In the genomic region with DNA sequence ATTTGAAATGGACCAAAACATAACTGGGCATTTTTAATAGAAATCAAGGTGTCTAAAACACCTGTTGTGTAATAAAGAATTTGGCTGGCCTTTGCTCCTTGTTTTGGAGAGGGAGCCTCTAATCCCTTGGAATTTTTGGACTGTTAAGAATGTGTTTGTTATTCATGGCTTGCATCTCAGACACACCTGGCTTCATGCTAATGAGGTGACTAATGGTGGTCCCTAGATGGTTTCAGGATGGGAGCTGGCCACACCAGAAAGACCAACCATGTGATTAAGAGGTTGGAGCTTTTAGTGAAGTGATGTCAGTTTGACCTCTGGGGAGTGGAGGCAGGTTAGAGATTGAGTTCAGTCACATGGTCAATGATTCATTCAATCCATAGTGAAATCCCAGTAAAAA, we compare ENCODE assay signal across 23 cellular contexts.
"Had no signal": no experiment of that assay in that cellular context is flagged by ENCODE, and none has a peak within 500 bp of the region (broad histone marks: within the 10 kb centered on the region; RNA-seq: fewer than 3 reads in every experiment).

No MANE protein-coding gene starts in this region.

- H3K27ac ChIP-seq: epithelial cell of prostate, esophagus muscularis mucosa, gastrocnemius medialis, neutrophil, psoas muscle, right lobe of liver, tibial artery, upper lobe of left lung had no signal

- H3K36me3 ChIP-seq: esophagus muscularis mucosa, gastrocnemius medialis, neutrophil, right lobe of liver, tibial artery, upper lobe of left lung, vagina had no signal

- ATAC-seq: gastrocnemius medialis; left colon; left ventricle myocardium superior; right lobe of liver; stimulated activated effector memory CD8-positive, alpha-beta T cell treated with anti-CD3 and anti-CD28 coated beads, Interleukin-12 subunit alpha, Interleukin-12 subunit beta, amount 100 ng/mL, for 72 hours; stimulated activated naive CD8-positive, alpha-beta T cell treated with anti-CD3 and anti-CD28 coated beads, Interleukin-15, Interleukin-2, amounts not matched to agents 100 U/mL and 50 U/mL, for 24 hours had no signal

- H3K36me3 Mint-ChIP-seq: naive B cell; stimulated activated effector memory CD8-positive, alpha-beta T cell treated with anti-CD3 and anti-CD28 coated beads, Interleukin-12 subunit alpha, Interleukin-12 subunit beta, amount 100 ng/mL, for 72 hours had no signal

- H3K27ac Mint-ChIP-seq: nephron progenitor cell; stimulated activated effector memory CD8-positive, alpha-beta T cell treated with anti-CD3 and anti-CD28 coated beads, Interleukin-12 subunit alpha, Interleukin-12 subunit beta, amount 100 ng/mL, for 72 hours had no signal

- H3K4me1 Mint-ChIP-seq: nephron progenitor cell; stimulated activated effector memory CD8-positive, alpha-beta T cell treated with anti-CD3 and anti-CD28 coated beads, Interleukin-12 subunit alpha, Interleukin-12 subunit beta, amount 100 ng/mL, for 72 hours had no signal

- H3K27me3 ChIP-seq: esophagus muscularis mucosa, gastrocnemius medialis, neutrophil, right lobe of liver, tibial artery, upper lobe of left lung, vagina had no signal

- H3K4me1 ChIP-seq: gastrocnemius medialis, psoas muscle, right lobe of liver, tibial artery, upper lobe of left lung had no signal

- DNase-seq: effector memory CD4-positive, alpha-beta T cell; gastrocnemius medialis; glutamatergic neuron; kidney; left colon; left ventricle myocardium superior; mesenchymal stem cell; naive B cell; nephron progenitor cell; psoas muscle; retina; right lobe of liver; stimulated activated CD4-positive, alpha-beta T cell treated with anti-CD3 and anti-CD28 coated beads, Interleukin-4, amount 100 ng/mL, for 1 hour; stimulated activated CD8-positive, alpha-beta memory T cell treated with anti-CD3 and anti-CD28 coated beads, Interleukin-4, amount 100 ng/mL, for 48 hours; stimulated activated naive CD8-positive, alpha-beta T cell treated with anti-CD3 and anti-CD28 coated beads, Interleukin-15, Interleukin-2, amounts not matched to agents 100 U/mL and 50 U/mL, for 24 hours; tibial artery; upper lobe of left lung had no signal

- H3K4me3 Mint-ChIP-seq: naive B cell; nephron progenitor cell; stimulated activated effector memory CD8-positive, alpha-beta T cell treated with anti-CD3 and anti-CD28 coated beads, Interleukin-12 subunit alpha, Interleukin-12 subunit beta, amount 100 ng/mL, for 72 hours had no signal

- H3K9me3 Mint-ChIP-seq: stimulated activated effector memory CD8-positive, alpha-beta T cell treated with anti-CD3 and anti-CD28 coated beads, Interleukin-12 subunit alpha, Interleukin-12 subunit beta, amount 100 ng/mL, for 72 hours had no signal

- H3K4me3 ChIP-seq: esophagus muscularis mucosa, gastrocnemius medialis, lung, psoas muscle, right lobe of liver, tibial artery, upper lobe of left lung, vagina had no signal

- H3K9me3 ChIP-seq: esophagus muscularis mucosa, gastrocnemius medialis, neutrophil, psoas muscle, right lobe of liver, tibial artery, vagina had no signal
